Comparison of ENCODE assay signal across 11 cellular contexts in the genomic region with DNA sequence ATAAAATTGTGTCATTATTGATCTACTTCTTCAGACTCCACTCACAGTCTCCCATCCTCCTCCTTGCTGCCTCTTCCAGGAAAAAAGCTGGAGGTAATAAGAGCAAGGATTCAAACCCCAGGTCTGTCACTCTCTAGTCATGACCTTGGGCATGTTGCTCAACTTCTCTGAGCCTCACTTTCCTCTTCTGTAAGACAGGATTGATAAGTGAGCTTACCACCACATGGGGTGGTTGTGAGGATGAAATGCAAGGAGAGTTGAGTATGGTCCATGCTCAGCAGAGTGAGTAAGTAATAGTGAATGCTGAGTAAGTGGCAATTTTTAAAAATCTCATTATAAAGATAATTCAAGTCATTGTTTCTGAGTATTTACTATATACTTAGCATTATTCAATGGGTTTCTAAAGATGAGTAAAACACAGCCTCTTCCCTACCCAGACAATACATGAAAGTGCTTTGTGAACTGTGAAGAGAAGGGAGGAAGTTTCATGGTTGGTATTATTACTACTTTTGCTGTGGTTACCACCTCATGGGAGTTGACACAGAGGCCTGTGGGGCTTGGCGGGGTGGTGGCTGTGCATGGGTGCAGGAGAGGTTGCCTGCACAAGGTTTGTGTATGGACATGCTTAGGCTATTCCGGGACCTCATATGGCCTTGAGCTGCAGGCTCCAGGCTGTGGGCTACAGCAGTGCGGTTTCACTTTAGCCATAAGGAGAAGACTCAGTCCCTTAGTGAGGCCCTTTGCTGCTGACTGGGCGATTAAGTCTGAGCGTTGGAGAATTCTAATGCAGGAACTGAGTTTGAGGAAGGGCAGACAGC. TPM values are rescaled to one million over a fixed set of nuclear protein-coding genes. Genes with fewer than 3 reads are reported as not detected.
A peak's percentile ranks its signal among the peaks of the same experiment; 100 is the strongest.
DNase-seq lines count a peak whose midpoint lies in the region; ATAC-seq and TF ChIP-seq lines count a peak whose summit lies in the region.
"Had no signal": no experiment of that assay in that cellular context is flagged by ENCODE, and none has a peak within 500 bp of the region (broad histone marks: within the 10 kb centered on the region; RNA-seq: fewer than 3 reads in every experiment).

No MANE protein-coding gene starts in this region.

- ATAC-seq in Right ventricle myocardium superior (ENCODE audit: poor library complexity), result peak; percentile 70
- ATAC-seq in HG03378 (IDR thresholded peaks at IDR 0.05; ENCODE audit: unreplicated experiment), result peak; percentile 76
- peak; percentile 57 to 77 for ATAC-seq in upper lobe of left lung (ENCODE audit: low FRiP score in 2 of 2)
- ATAC-seq: Panc1 had no signal

- WGBS in upper lobe of left lung, 2 donors, result 66 to 70% methylated on average over 5 of the region's 5 CpGs
- 53 to 74% methylated on average over 5 of the region's 5 CpGs for WGBS in esophagus squamous epithelium, 2 donors

- CTCF ChIA-PET in A673 (lab: Charles Lee), result no interaction called here

- POLR2A ChIA-PET in A673 (lab: Charles Lee; ENCODE audit: low non-redundant PET), result no interaction called here

- TF ChIP-seq POLR2A in upper lobe of left lung (IDR thresholded peaks at IDR 0.05), result no peak
- TF ChIP-seq POLR2A in esophagus squamous epithelium (IDR thresholded peaks at IDR 0.05), result no peak

- H3K4me3 ChIP-seq in left ventricle myocardium inferior (no peak overlapping the region), upper lobe of left lung (no peak overlapping the region), esophagus squamous epithelium (no peak overlapping the region), A673 (ENCODE audit: low read depth, low read length, poor library complexity, severe bottlenecking) (no peak overlapping the region)

- TF ChIP-seq EP300 in upper lobe of left lung (IDR thresholded peaks at IDR 0.05), result no peak

- H3K9me3 ChIP-seq in left ventricle myocardium inferior (replicated peaks), result no peaks in the 10 kb centered on the region
- H3K9me3 ChIP-seq in upper lobe of left lung, result no peaks in the 10 kb centered on the region
- no peaks in the 10 kb centered on the region for H3K9me3 ChIP-seq in esophagus squamous epithelium
- H3K9me3 ChIP-seq in A673 (ENCODE audit: low read depth, low read length, poor library complexity, severe bottlenecking), result no peaks in the 10 kb centered on the region

- H3K27ac ChIP-seq in left ventricle myocardium inferior (replicated peaks), result no peak overlapping the region
- peak overlapping the region; percentile 67 for H3K27ac ChIP-seq in angular gyrus (ENCODE audit: low read depth, low read length)
- H3K27ac ChIP-seq in upper lobe of left lung, result no peak overlapping the region
- no peak overlapping the region for H3K27ac ChIP-seq in esophagus squamous epithelium
- H3K27ac ChIP-seq in A673 (ENCODE audit: low read depth, low read length, poor library complexity, severe bottlenecking), result no peak overlapping the region

- no peaks in the 10 kb centered on the region for H3K4me1 ChIP-seq in left ventricle myocardium inferior
- no peaks in the 10 kb centered on the region for H3K4me1 ChIP-seq in upper lobe of left lung
- no peaks in the 10 kb centered on the region for H3K4me1 ChIP-seq in esophagus squamous epithelium
- no peaks in the 10 kb centered on the region for H3K4me1 ChIP-seq in A673 (ENCODE audit: insufficient read depth, low read length, poor library complexity, severe bottlenecking)

- H3K36me3 ChIP-seq in left ventricle myocardium inferior (no peaks in the 10 kb centered on the region), upper lobe of left lung (no peaks in the 10 kb centered on the region), esophagus squamous epithelium (peaks cover 0 to 8% (median 0%) of the 10 kb centered on the region in 3 donors), A673 (ENCODE audit: insufficient read depth, low read length, poor library complexity, severe bottlenecking) (no peaks in the 10 kb centered on the region)

- DNase-seq in Right ventricle myocardium superior (no peak), left ventricle myocardium inferior (no peak), upper lobe of left lung (peak in 1 of 2 donors; percentile 30), esophagus squamous epithelium (lab: John Stamatoyannopoulos, UW) (no peak), A673 (ENCODE audit: low spot score) (no peak), NCI-H1105 (lab: John Stamatoyannopoulos, UW) (no peak)
- DNase-seq: activated naive CD8-positive, alpha-beta T cell treated with anti-CD3 and anti-CD28 coated beads, Interleukin-2, amount 10 ng/mL, durations not matched to agents 7 days and 5 days; NCI-H1092 treated with DMSO at 0.1 percent for 48 hours had no signal

- H3K27me3 ChIP-seq in left ventricle myocardium inferior (ENCODE audit: low read depth) (peaks cover 68% of the 10 kb centered on the region), upper lobe of left lung (no peaks in the 10 kb centered on the region), esophagus squamous epithelium (no peaks in the 10 kb centered on the region), A673 (replicated peaks; ENCODE audit: insufficient read depth, low read depth, low read length, poor library complexity) (peaks cover 14% of the 10 kb centered on the region)

- TF ChIP-seq CTCF in left ventricle myocardium inferior (IDR thresholded peaks at IDR 0.05; ENCODE audit: borderline replicate concordance), result no peak
- TF ChIP-seq CTCF in upper lobe of left lung (IDR thresholded peaks at IDR 0.05), result no peak
- TF ChIP-seq CTCF in esophagus squamous epithelium (IDR thresholded peaks at IDR 0.05), result no peak
- TF ChIP-seq CTCF in A673 (conservative IDR thresholded peaks at IDR 0.05; ENCODE audit: low read depth, low read length), result no peak

- intact Hi-C loops in Right ventricle myocardium superior (cut with DNase I) (no loop called here), left ventricle myocardium inferior (cut with micrococcal nuclease) (no loop called here), esophagus squamous epithelium (cut with DNase I) (no loop called here), A673 (cut with micrococcal nuclease; ENCODE audit: unreplicated experiment) (no loop called here)

- no TSS peak for BruUV-seq in A673 (replicated peaks; lab: Mats Ljungman, UMichigan)

RNA-seq across cellular contexts. Expression of a gene that starts 30.0 kb away (rescaled TPM):
- total RNA-seq in Right ventricle myocardium superior (not detected), left ventricle myocardium inferior (not detected), upper lobe of left lung (under 1 TPM in 1 of 6 donors, not detected in 5; 0.07 TPM), esophagus squamous epithelium (10 to 100 TPM in 2 of 4 donors, 1 to 10 TPM in 2; 6.2 to 13.4 (median 9.5) TPM), A673 (2021) (not detected in 2 replicates)
- total RNA-seq: activated naive CD8-positive, alpha-beta T cell treated with anti-CD3 and anti-CD28 coated beads, Interleukin-2, amount 10 ng/mL, durations not matched to agents 7 days and 5 days had no signal
